Comparison of ENCODE assay signal across 14 cellular contexts in the genomic region with DNA sequence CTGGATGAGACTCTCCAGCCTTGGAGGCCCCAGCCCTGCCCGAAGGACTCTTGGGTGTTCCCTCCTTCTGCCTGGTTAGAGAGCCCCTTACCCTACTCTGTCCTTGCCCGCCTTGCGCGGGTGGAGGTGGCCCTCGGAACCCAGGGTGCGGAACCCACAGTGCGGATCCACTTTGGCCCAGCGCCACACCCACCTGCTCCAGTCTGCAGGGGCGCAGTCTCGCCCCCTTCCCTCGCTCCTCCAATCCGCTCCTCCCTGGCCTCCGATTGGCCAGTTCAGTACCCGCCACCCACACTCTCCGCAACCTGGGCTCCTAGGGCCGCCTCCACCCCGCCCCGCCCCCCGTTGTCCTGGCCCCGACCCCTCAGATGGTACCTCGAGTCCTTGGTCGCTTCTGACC. TPM values are rescaled to one million over a fixed set of nuclear protein-coding genes. Genes with fewer than 3 reads are reported as not detected.
A peak's percentile ranks its signal among the peaks of the same experiment; 100 is the strongest.
DNase-seq lines count a peak whose midpoint lies in the region; ATAC-seq, FAIRE-seq and TF ChIP-seq lines count a peak whose summit lies in the region.
"Had no signal": no experiment of that assay in that cellular context is flagged by ENCODE, and none has a peak within 500 bp of the region (broad histone marks: within the 10 kb centered on the region; RNA-seq: fewer than 3 reads in every experiment).

No MANE protein-coding gene starts in this region.

- H3K36me3 Mint-ChIP-seq in GM23338 (ENCODE audit: low read depth): peaks cover 33% of the 10 kb centered on the region
- H3K36me3 Mint-ChIP-seq in WTC11: peaks cover 26% of the 10 kb centered on the region

- no peaks in the 10 kb centered on the region for H3K9me2 ChIP-seq in GM23338 (ENCODE audit: insufficient read depth)

- CTCF ChIA-PET in WTC11 (lab: Charles Lee): interaction anchor here (0.6 to 5.6 kb wide), 8 partner anchors 20 to 296 kb away, joined by 3 to 53 read pairs (median 8); a partner anchor contains a TSS

- peak overlapping the region; percentile 70; the same call in 1 of the 2 replicates for H3K27ac ChIP-seq in GM23338 (ENCODE audit: low read depth)

- no peak overlapping the region for H2AFZ ChIP-seq in GM23338

- H3K4me1 Mint-ChIP-seq in GM23338 (peaks cover 49% of the 10 kb centered on the region), WTC11 (peaks cover 48% of the 10 kb centered on the region)

- H3K9ac ChIP-seq in iPS-15b (ENCODE audit: low read depth, low read length): no peak overlapping the region

- H3F3A ChIP-seq in GM23338 (replicated peaks; ENCODE audit: low read depth): peaks cover 28% of the 10 kb centered on the region

- H3K27me3 Mint-ChIP-seq in GM23338 (ENCODE audit: insufficient read depth, low read depth, poor library complexity) (peaks cover 21% of the 10 kb centered on the region), WTC11 (ENCODE audit: low read depth) (no peaks in the 10 kb centered on the region)
- H3K27me3 Mint-ChIP-seq: naive thymus-derived CD8-positive, alpha-beta T cell had no signal

- H4K20me1 ChIP-seq in GM23338 (replicated peaks; ENCODE audit: insufficient read depth): no peaks in the 10 kb centered on the region

- H3K27ac Mint-ChIP-seq in GM23338: peak overlapping the region; percentile 70; the same call in 1 of the 2 replicates
- H3K27ac Mint-ChIP-seq in WTC11: peak overlapping the region; percentile 83; the same call in 1 of the 2 replicates

- H3K9me3 ChIP-seq in iPS-15b (ENCODE audit: control insufficient read depth, insufficient read depth, low read length): no peaks in the 10 kb centered on the region

- peak; percentile 92 for DNase-seq in GM23338 (ENCODE audit: low spot score)
- DNase-seq in WTC11 (ENCODE audit: low spot score): peak; percentile 80
- DNase-seq in retina: peak; percentile 58
- no peak for DNase-seq in NCI-H1436 treated with DMSO at 0.1 percent for 48 hours (lab: John Stamatoyannopoulos, UW)
- no peak for DNase-seq in RCC 7860 (ENCODE audit: low spot score)
- DNase-seq: cortex of kidney; naive thymus-derived CD8-positive, alpha-beta T cell; NCI-H1417 treated with DMSO at 0.1 percent for 48 hours; Right ventricle myocardium superior had no signal

- H3K4me1 ChIP-seq in GM23338 (ENCODE audit: insufficient read depth) (peaks cover 42% of the 10 kb centered on the region), iPS-15b (ENCODE audit: control insufficient read depth, insufficient read depth, low read length) (peaks cover 23% of the 10 kb centered on the region)

- H3K27me3 ChIP-seq in GM23338 (ENCODE audit: insufficient read depth): no peaks in the 10 kb centered on the region
- H3K27me3 ChIP-seq in iPS-15b (ENCODE audit: control insufficient read depth, insufficient read depth, low read length): no peaks in the 10 kb centered on the region

- peak; percentile 52 for ATAC-seq in GM23338
- peak; percentile 55 for ATAC-seq in WTC11
- ATAC-seq in HG02588 (IDR thresholded peaks at IDR 0.05; ENCODE audit: unreplicated experiment): no peak
- ATAC-seq: activated naive CD4-positive, alpha-beta T cell treated with anti-CD3 and anti-CD28 coated beads, Interleukin-2, amount 50 U/mL, for 72 hours; naive thymus-derived CD8-positive, alpha-beta T cell had no signal

- peaks cover 16% of the 10 kb centered on the region for H3K79me2 ChIP-seq in GM23338 (replicated peaks; ENCODE audit: insufficient read depth)

- no peaks in the 10 kb centered on the region for H3K9me3 Mint-ChIP-seq in GM23338
- no peaks in the 10 kb centered on the region for H3K9me3 Mint-ChIP-seq in WTC11
- H3K9me3 Mint-ChIP-seq: activated naive CD4-positive, alpha-beta T cell treated with anti-CD3 and anti-CD28 coated beads, Interleukin-2, amount 50 U/mL, for 72 hours; naive thymus-derived CD8-positive, alpha-beta T cell had no signal

- H3K36me3 ChIP-seq in GM23338 (ENCODE audit: insufficient read depth) (peaks cover 10% of the 10 kb centered on the region; the same call in 1 of the 2 replicates), iPS-15b (ENCODE audit: control insufficient read depth, insufficient read depth, low read length) (peaks cover 36% of the 10 kb centered on the region)

- POLR2A ChIA-PET in WTC11 (lab: Charles Lee): no interaction called here

- H3K4me2 ChIP-seq in GM23338: peak overlapping the region; percentile 82

- no peak for TF ChIP-seq CTCF in GM23338 (conservative IDR thresholded peaks at IDR 0.05; ENCODE audit: low read depth in 2 of 2)
- TF ChIP-seq CTCF in WTC11 (IDR thresholded peaks at IDR 0.05): no peak

- FAIRE-seq in RCC 7860 (lab: Jason Lieb, UNC): no peak

- peak overlapping the region; percentile 94 for H3K4me3 Mint-ChIP-seq in GM23338
- peak overlapping the region; percentile 99 for H3K4me3 Mint-ChIP-seq in WTC11

- peak overlapping the region; percentile 92 for H3K4me3 ChIP-seq in GM23338
- peak overlapping the region; percentile 97 for H3K4me3 ChIP-seq in iPS-15b (ENCODE audit: low read depth, low read length)

TF ChIP-seq in GM23338, 12 proteins besides CTCF, POLR2A, EP300 and RAD21:
- TF ChIP-seq POLR2AphosphoS5 (IDR thresholded peaks at IDR 0.05; ENCODE audit: low read depth): peak; percentile 50; the same call in 1 of the 2 replicates
- TF ChIP-seq EZH2phosphoT487 (IDR thresholded peaks at IDR 0.05; ENCODE audit: unreplicated experiment): no peak

TF ChIP-seq in WTC11, 78 proteins besides CTCF, POLR2A, EP300 and RAD21 (continues in another document):
- no peak for TF ChIP-seq MYBL2 (CRISPR knock-in tag; IDR thresholded peaks at IDR 0.05)
- no peak for TF ChIP-seq ZNF232 (CRISPR knock-in tag; IDR thresholded peaks at IDR 0.05)
- TF ChIP-seq EMX1 (CRISPR knock-in tag; IDR thresholded peaks at IDR 0.05): no peak
- TF ChIP-seq, protein P1, sequence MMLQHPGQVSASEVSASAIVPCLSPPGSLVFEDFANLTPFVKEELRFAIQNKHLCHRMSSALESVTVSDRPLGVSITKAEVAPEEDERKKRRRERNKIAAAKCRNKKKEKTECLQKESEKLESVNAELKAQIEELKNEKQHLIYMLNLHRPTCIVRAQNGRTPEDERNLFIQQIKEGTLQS (CRISPR knock-in tag; conservative IDR thresholded peaks at IDR 0.05): no peak
- TF ChIP-seq FOXK1 (CRISPR knock-in tag; IDR thresholded peaks at IDR 0.05): peak; percentile 63; the same call in 1 of the 2 replicates
- TF ChIP-seq ZNF263 (CRISPR knock-in tag; IDR thresholded peaks at IDR 0.05; ENCODE audit: low read depth): no peak
- TF ChIP-seq ZNF423 (CRISPR knock-in tag; IDR thresholded peaks at IDR 0.05): no peak
- TF ChIP-seq, protein P2, sequence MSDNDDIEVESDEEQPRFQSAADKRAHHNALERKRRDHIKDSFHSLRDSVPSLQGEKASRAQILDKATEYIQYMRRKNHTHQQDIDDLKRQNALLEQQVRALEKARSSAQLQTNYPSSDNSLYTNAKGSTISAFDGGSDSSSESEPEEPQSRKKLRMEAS (CRISPR knock-in tag; IDR thresholded peaks at IDR 0.05): no peak
- no peak for TF ChIP-seq NR3C1 (CRISPR knock-in tag; conservative IDR thresholded peaks at IDR 0.05; ENCODE audit: low read depth)
- TF ChIP-seq, protein P3, sequence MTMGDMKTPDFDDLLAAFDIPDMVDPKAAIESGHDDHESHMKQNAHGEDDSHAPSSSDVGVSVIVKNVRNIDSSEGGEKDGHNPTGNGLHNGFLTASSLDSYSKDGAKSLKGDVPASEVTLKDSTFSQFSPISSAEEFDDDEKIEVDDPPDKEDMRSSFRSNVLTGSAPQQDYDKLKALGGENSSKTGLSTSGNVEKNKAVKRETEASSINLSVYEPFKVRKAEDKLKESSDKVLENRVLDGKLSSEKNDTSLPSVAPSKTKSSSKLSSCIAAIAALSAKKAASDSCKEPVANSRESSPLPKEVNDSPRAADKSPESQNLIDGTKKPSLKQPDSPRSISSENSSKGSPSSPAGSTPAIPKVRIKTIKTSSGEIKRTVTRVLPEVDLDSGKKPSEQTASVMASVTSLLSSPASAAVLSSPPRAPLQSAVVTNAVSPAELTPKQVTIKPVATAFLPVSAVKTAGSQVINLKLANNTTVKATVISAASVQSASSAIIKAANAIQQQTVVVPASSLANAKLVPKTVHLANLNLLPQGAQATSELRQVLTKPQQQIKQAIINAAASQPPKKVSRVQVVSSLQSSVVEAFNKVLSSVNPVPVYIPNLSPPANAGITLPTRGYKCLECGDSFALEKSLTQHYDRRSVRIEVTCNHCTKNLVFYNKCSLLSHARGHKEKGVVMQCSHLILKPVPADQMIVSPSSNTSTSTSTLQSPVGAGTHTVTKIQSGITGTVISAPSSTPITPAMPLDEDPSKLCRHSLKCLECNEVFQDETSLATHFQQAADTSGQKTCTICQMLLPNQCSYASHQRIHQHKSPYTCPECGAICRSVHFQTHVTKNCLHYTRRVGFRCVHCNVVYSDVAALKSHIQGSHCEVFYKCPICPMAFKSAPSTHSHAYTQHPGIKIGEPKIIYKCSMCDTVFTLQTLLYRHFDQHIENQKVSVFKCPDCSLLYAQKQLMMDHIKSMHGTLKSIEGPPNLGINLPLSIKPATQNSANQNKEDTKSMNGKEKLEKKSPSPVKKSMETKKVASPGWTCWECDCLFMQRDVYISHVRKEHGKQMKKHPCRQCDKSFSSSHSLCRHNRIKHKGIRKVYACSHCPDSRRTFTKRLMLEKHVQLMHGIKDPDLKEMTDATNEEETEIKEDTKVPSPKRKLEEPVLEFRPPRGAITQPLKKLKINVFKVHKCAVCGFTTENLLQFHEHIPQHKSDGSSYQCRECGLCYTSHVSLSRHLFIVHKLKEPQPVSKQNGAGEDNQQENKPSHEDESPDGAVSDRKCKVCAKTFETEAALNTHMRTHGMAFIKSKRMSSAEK (CRISPR knock-in tag; IDR thresholded peaks at IDR 0.05; ENCODE audit: borderline replicate concordance): no peak
- no peak for TF ChIP-seq NR2C2 (CRISPR knock-in tag; IDR thresholded peaks at IDR 0.05)
- no peak for TF ChIP-seq JUN (CRISPR knock-in tag; IDR thresholded peaks at IDR 0.05)
- no peak for TF ChIP-seq SMAD3 (CRISPR knock-in tag; IDR thresholded peaks at IDR 0.05; ENCODE audit: borderline replicate concordance)
- no peak for TF ChIP-seq ATF1 (CRISPR knock-in tag; IDR thresholded peaks at IDR 0.05)
- TF ChIP-seq ZNF416 (CRISPR knock-in tag; IDR thresholded peaks at IDR 0.05): no peak

RNA-seq across cellular contexts. Expression of a gene that starts 2.4 kb away (rescaled TPM):
- 271 and 277 TPM in 2 replicates for total RNA-seq in GM23338 (2014; rRNA removed; shearing (Covaris generic))
- polyA plus RNA-seq in GM23338 (2016; fragmentation: Nextera tagmentation; extraction: Ambion mirVana): 63.0 and 67.3 TPM in 2 replicates
- 204 to 257 TPM (median 218 TPM) in 3 replicates for total RNA-seq in WTC11 (2021)

RNA-seq across cellular contexts. Expression of a gene that starts 14.1 kb away (rescaled TPM):
- not detected in 2 replicates for total RNA-seq in GM23338 (2014; rRNA removed; shearing (Covaris generic))
- 0.27 and 0.52 TPM in 2 replicates for polyA plus RNA-seq in GM23338 (2016; fragmentation: Nextera tagmentation; extraction: Ambion mirVana)
- 0.27 to 0.35 TPM (median 0.32 TPM) in 3 replicates for total RNA-seq in WTC11 (2021)
- total RNA-seq: activated CD8-positive, alpha-beta memory T cell treated with anti-CD3 and anti-CD28 coated beads for 36 hours; activated naive CD4-positive, alpha-beta T cell treated with anti-CD3 and anti-CD28 coated beads, Interleukin-2, amount 50 U/mL, for 72 hours; naive thymus-derived CD8-positive, alpha-beta T cell; Right ventricle myocardium superior; skeletal muscle tissue had no signal
- polyA plus RNA-seq: naive thymus-derived CD8-positive, alpha-beta T cell had no signal

RNA-seq across cellular contexts. Expression of a gene that starts 49.8 kb away (rescaled TPM):
- 28.3 and 28.7 TPM in 2 replicates for total RNA-seq in GM23338 (2014; rRNA removed; shearing (Covaris generic))
- polyA plus RNA-seq in GM23338 (2016; fragmentation: Nextera tagmentation; extraction: Ambion mirVana): 13.8 and 14.0 TPM in 2 replicates
- 27.6 to 34.8 TPM (median 31.8 TPM) in 3 replicates for total RNA-seq in WTC11 (2021)

Comparison
In these comparisons a context has a peak if more than half of its experiments do, and no peak if none do; other contexts are left out.
1. DNase-seq: peak in GM23338 (single experiment), WTC11 (single experiment) and retina (single experiment); none in NCI-H1436 treated with DMSO at 0.1 percent for 48 hours (single experiment) and RCC 7860 (single experiment).